Comparison of ENCODE assay signal across 16 cellular contexts in the genomic region with DNA sequence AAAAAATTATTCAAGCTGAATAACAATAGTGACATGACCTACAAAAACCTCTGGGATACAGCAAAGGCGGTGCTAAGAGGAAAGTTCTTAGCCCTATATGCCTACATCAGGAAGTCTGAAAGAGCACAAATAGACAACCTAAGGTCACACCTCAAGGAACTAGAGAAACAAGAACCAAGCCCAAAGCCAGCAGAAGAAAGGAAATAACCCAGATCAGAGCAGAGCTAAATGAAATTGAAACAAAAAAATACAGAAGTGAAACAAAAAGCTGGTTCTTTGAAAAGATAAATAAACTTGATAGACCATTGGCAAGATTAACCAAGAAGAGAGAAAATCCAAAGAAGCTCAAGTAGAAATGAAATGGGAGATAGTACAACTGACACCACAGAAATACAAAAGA. TPM values are rescaled to one million over a fixed set of nuclear protein-coding genes. Genes with fewer than 3 reads are reported as not detected.
A peak's percentile ranks its signal among the peaks of the same experiment; 100 is the strongest.
DNase-seq lines count a peak whose midpoint lies in the region; ATAC-seq and TF ChIP-seq lines count a peak whose summit lies in the region.
"Had no signal": no experiment of that assay in that cellular context is flagged by ENCODE, and none has a peak within 500 bp of the region (broad histone marks: within the 10 kb centered on the region; RNA-seq: fewer than 3 reads in every experiment).

No MANE protein-coding gene starts in this region.

- H4K20me1 ChIP-seq in KMS-11 (ENCODE audit: insufficient read depth), result no peaks in the 10 kb centered on the region

- H3K4me3 ChIP-seq in KMS-11 (IDR thresholded peaks at IDR 0.05; ENCODE audit: insufficient read depth, low read depth, low read length), result no peak overlapping the region

- peak overlapping the region; percentile 4 for H3K27ac Mint-ChIP-seq in T-helper 2 cell treated with Interferon-gamma antibody and Interleukin-4, amounts not matched to agents 5 μg/mL and 100 μg/mL, for 36 hours
- H3K27ac Mint-ChIP-seq in T-helper 17 cell (no peak overlapping the region), naive B cell (peak overlapping the region; percentile 13 to 86 (median 79)), progenitor cell of endocrine pancreas (no peak overlapping the region)
- H3K27ac Mint-ChIP-seq: brain had no signal

- H3K27me3 Mint-ChIP-seq in T-helper 2 cell treated with Interferon-gamma antibody and Interleukin-4, amounts not matched to agents 5 μg/mL and 100 μg/mL, for 36 hours (ENCODE audit: low read depth), result peaks cover 16% of the 10 kb centered on the region
- H3K27me3 Mint-ChIP-seq in T-helper 17 cell (peaks cover 13% of the 10 kb centered on the region), naive B cell (no peaks in the 10 kb centered on the region), progenitor cell of endocrine pancreas (peaks cover 2% of the 10 kb centered on the region)

- peaks cover 44% of the 10 kb centered on the region for H3K4me1 ChIP-seq in KMS-11 (ENCODE audit: low read depth, poor library complexity, severe bottlenecking)

- H3K4me2 ChIP-seq in KMS-11, result peak overlapping the region; percentile 37; the same call in 1 of the 2 replicates

- peaks cover 25% of the 10 kb centered on the region for H3K4me1 Mint-ChIP-seq in T-helper 2 cell treated with Interferon-gamma antibody and Interleukin-4, amounts not matched to agents 5 μg/mL and 100 μg/mL, for 36 hours (ENCODE audit: low read depth)
- peaks cover 8% of the 10 kb centered on the region for H3K4me1 Mint-ChIP-seq in T-helper 17 cell
- peaks cover 47 to 73% (median 56%) of the 10 kb centered on the region in 3 donors for H3K4me1 Mint-ChIP-seq in naive B cell
- no peaks in the 10 kb centered on the region for H3K4me1 Mint-ChIP-seq in progenitor cell of endocrine pancreas (ENCODE audit: low read depth)
- H3K4me1 Mint-ChIP-seq: brain had no signal

- H2AFZ ChIP-seq in KMS-11 (ENCODE audit: low read depth), result no peak overlapping the region

- H3K79me2 ChIP-seq in KMS-11 (ENCODE audit: insufficient read depth, low read depth), result no peaks in the 10 kb centered on the region

- no peak overlapping the region for H3K9ac ChIP-seq in KMS-11

- no peaks in the 10 kb centered on the region for H3K9me3 Mint-ChIP-seq in T-helper 2 cell treated with Interferon-gamma antibody and Interleukin-4, amounts not matched to agents 5 μg/mL and 100 μg/mL, for 36 hours
- H3K9me3 Mint-ChIP-seq in naive B cell (peaks cover 3 to 23% (median 12%) of the 10 kb centered on the region in 7 donors), progenitor cell of endocrine pancreas (ENCODE audit: low read depth) (peaks cover 16% of the 10 kb centered on the region)

- H3K4me3 Mint-ChIP-seq in T-helper 2 cell treated with Interferon-gamma antibody and Interleukin-4, amounts not matched to agents 5 μg/mL and 100 μg/mL, for 36 hours, result peak overlapping the region; percentile 35
- H3K4me3 Mint-ChIP-seq in T-helper 17 cell, result peak overlapping the region; percentile 13
- peak overlapping the region; percentile 0 to 84 (median 62) for H3K4me3 Mint-ChIP-seq in naive B cell
- H3K4me3 Mint-ChIP-seq in progenitor cell of endocrine pancreas (ENCODE audit: low read depth), result no peak overlapping the region
- H3K4me3 Mint-ChIP-seq: brain had no signal

- H3K27me3 ChIP-seq in KMS-11 (ENCODE audit: insufficient read depth, low read depth), result no peaks in the 10 kb centered on the region

- DNase-seq in T-helper 2 cell treated with Interferon-gamma antibody and Interleukin-4, amounts not matched to agents 5 μg/mL and 100 μg/mL, for 36 hours (ENCODE audit: low spot score), result no peak
- DNase-seq in T-helper 2 cell (no peak), T-helper 17 cell (no peak), naive B cell (peak; percentile 83), NCI-H2171 treated with DMSO at 0.1 percent for 48 hours (lab: John Stamatoyannopoulos, UW) (no peak), progenitor cell of endocrine pancreas (ENCODE audit: low spot score, unreplicated experiment) (no peak)
- DNase-seq: 8988T; activated CD4-positive, alpha-beta T cell treated with anti-CD3 and anti-CD28 coated beads, Interleukin-2, amount 50 U/mL, for 4 hours; activated gamma-delta T cell; GDM1; left cardiac atrium; NCI-H2029 treated with DMSO at 0.1 percent for 48 hours; T1000 had no signal

- H3K36me3 Mint-ChIP-seq in T-helper 2 cell treated with Interferon-gamma antibody and Interleukin-4, amounts not matched to agents 5 μg/mL and 100 μg/mL, for 36 hours (ENCODE audit: low read depth), result no peaks in the 10 kb centered on the region
- H3K36me3 Mint-ChIP-seq in T-helper 17 cell (ENCODE audit: low read depth) (peaks cover 6% of the 10 kb centered on the region), naive B cell (peaks cover 0 to 10% of the 10 kb centered on the region in 2 donors), progenitor cell of endocrine pancreas (ENCODE audit: insufficient read depth) (no peaks in the 10 kb centered on the region)
- H3K36me3 Mint-ChIP-seq: brain had no signal

- no peaks in the 10 kb centered on the region for H3K9me3 ChIP-seq in T-helper 17 cell (ENCODE audit: control insufficient read depth, low read length, poor library complexity, severe bottlenecking)

- no peak for ATAC-seq in T-helper 17 cell
- ATAC-seq in naive B cell (ENCODE audit: low read depth in 2 of 2), result peak; percentile 86 to 87
- no peak for ATAC-seq in HG03196 (IDR thresholded peaks at IDR 0.05; ENCODE audit: unreplicated experiment)
- ATAC-seq: left cardiac atrium had no signal

- TF ChIP-seq CTCF in KMS-11 (conservative IDR thresholded peaks at IDR 0.05; ENCODE audit: low read depth, low read length) (no peak), progenitor cell of endocrine pancreas (IDR thresholded peaks at IDR 0.05; ENCODE audit: unreplicated experiment) (no peak)

- no peaks in the 10 kb centered on the region for H3K36me3 ChIP-seq in KMS-11 (ENCODE audit: insufficient read depth)

- no peak overlapping the region for H3K27ac ChIP-seq in KMS-11

RNA-seq across cellular contexts. Expression of a gene that starts 47.6 kb away (rescaled TPM):
- total RNA-seq in T-helper 17 cell (1 to 10 TPM in 1 of 2 donors, under 1 TPM in 1; 0.60 to 1.0 TPM), progenitor cell of endocrine pancreas (4.3 and 4.7 TPM in 2 replicates)
- 1 to 10 TPM; 5.1 to 10.0 (median 8.4) TPM for polyA plus RNA-seq in naive B cell (ENCODE audit: low read depth in 6 of 6)

Comparison
In these comparisons a context has a peak if more than half of its experiments do, and no peak if none do; other contexts are left out.
1. H3K27ac Mint-ChIP-seq: peak in T-helper 2 cell treated with Interferon-gamma antibody and Interleukin-4, amounts not matched to agents 5 μg/mL and 100 μg/mL, for 36 hours (single experiment) and naive B cell (6 of 6); none in T-helper 17 cell (single experiment) and progenitor cell of endocrine pancreas (single experiment).
2. ATAC-seq: peak in naive B cell (2 of 2); none in T-helper 17 cell (single experiment) and HG03196 (single experiment).